27 cellular contexts compared by ENCODE assay signal in the genomic region with DNA sequence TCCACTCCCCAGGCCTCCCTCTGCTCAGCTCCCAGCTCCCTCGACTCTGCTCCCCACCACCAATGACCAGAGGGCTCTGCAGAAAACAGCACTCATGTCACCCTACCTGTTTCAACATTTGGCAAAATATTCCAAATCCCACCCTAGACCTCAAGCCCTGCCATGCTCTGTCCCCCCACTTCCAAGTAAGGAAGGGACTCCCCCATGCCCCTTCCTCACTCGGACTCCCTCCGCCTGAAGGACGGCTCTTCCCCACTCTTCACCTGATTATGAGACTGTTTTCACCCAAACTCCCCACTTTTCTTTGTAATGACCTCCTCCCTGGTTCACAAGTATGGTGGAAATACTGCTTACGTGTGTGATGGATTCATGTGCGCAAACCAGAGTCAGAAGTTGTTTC.
"Had no signal": no experiment of that assay in that cellular context is flagged by ENCODE, and none has a peak within 500 bp of the region (broad histone marks: within the 10 kb centered on the region; RNA-seq: fewer than 3 reads in every experiment).

No MANE protein-coding gene starts in this region.

- H3K27me3 Mint-ChIP-seq: naive thymus-derived CD4-positive, alpha-beta T cell; stimulated activated naive B cell treated with anti-CD40 and anti-IgM and Interleukin-4, amounts not matched to agents 10 μg/mL and 1 μg/mL and 100 μg/mL, for 72 hours; stimulated activated naive CD8-positive, alpha-beta T cell treated with anti-CD3 and anti-CD28 coated beads, Interleukin-15, Interleukin-2, amounts not matched to agents 100 ng/mL and 50 ng/mL, for 24 hours had no signal

- ATAC-seq: heart right ventricle; left ventricle myocardium superior; stimulated activated naive B cell treated with anti-CD40 and anti-IgM and Interleukin-4, amounts not matched to agents 10 μg/mL and 1 μg/mL and 100 μg/mL, for 72 hours had no signal

- H3K36me3 Mint-ChIP-seq: naive thymus-derived CD4-positive, alpha-beta T cell; neural progenitor cell had no signal

- H3K4me3 Mint-ChIP-seq: naive thymus-derived CD4-positive, alpha-beta T cell; nephron; neural progenitor cell; stimulated activated naive B cell treated with anti-CD40 and anti-IgM and Interleukin-4, amounts not matched to agents 10 μg/mL and 1 μg/mL and 100 μg/mL, for 72 hours; stimulated activated naive CD8-positive, alpha-beta T cell treated with anti-CD3 and anti-CD28 coated beads, Interleukin-15, Interleukin-2, amounts not matched to agents 100 ng/mL and 50 ng/mL, for 24 hours had no signal

- H3K4me3 ChIP-seq: colonic mucosa, esophagus squamous epithelium, heart right ventricle, lower lobe of right lung, neural progenitor cell, prostate gland, right atrium auricular region, sigmoid colon, thoracic aorta, tibial nerve, upper lobe of right lung had no signal

- H3K4me1 Mint-ChIP-seq: naive thymus-derived CD4-positive, alpha-beta T cell had no signal

- DNase-seq: colonic mucosa; dermis blood vessel endothelial cell; effector memory CD4-positive, alpha-beta T cell; erythroblast; esophagus squamous epithelium; foreskin melanocyte; glutamatergic neuron; heart right ventricle; hippocampal formation; left ventricle myocardium superior; lower lobe of right lung; mesenchymal stem cell; midbrain; naive thymus-derived CD4-positive, alpha-beta T cell; sigmoid colon; stimulated activated CD4-positive, alpha-beta T cell treated with anti-CD3 and anti-CD28 coated beads, Interleukin-2, amount 100 ng/mL, for 24 hours; stimulated activated CD4-positive, alpha-beta T cell treated with anti-CD3 and anti-CD28 coated beads, Interleukin-4, amount 100 ng/mL, for 24 hours; stimulated activated naive B cell treated with anti-CD40 and anti-IgM and Interleukin-4, amounts not matched to agents 10 μg/mL and 1 μg/mL and 100 μg/mL, for 72 hours had no signal

- H3K9me3 Mint-ChIP-seq: naive thymus-derived CD4-positive, alpha-beta T cell; nephron; neural progenitor cell; stimulated activated naive B cell treated with anti-CD40 and anti-IgM and Interleukin-4, amounts not matched to agents 10 μg/mL and 1 μg/mL and 100 μg/mL, for 72 hours; stimulated activated naive CD8-positive, alpha-beta T cell treated with anti-CD3 and anti-CD28 coated beads, Interleukin-15, Interleukin-2, amounts not matched to agents 100 ng/mL and 50 ng/mL, for 24 hours had no signal

- FAIRE-seq: keratinocyte had no signal

- H3K27me3 ChIP-seq: colonic mucosa, esophagus squamous epithelium, heart right ventricle, neural progenitor cell, right atrium auricular region, sigmoid colon, tibial nerve, upper lobe of right lung had no signal

- H3K36me3 ChIP-seq: colonic mucosa, esophagus squamous epithelium, heart right ventricle, lower lobe of right lung, neural progenitor cell, prostate gland, right atrium auricular region, sigmoid colon, thoracic aorta, upper lobe of right lung had no signal

- H3K27ac Mint-ChIP-seq: naive thymus-derived CD4-positive, alpha-beta T cell; nephron; neural progenitor cell; stimulated activated naive B cell treated with anti-CD40 and anti-IgM and Interleukin-4, amounts not matched to agents 10 μg/mL and 1 μg/mL and 100 μg/mL, for 72 hours; stimulated activated naive CD8-positive, alpha-beta T cell treated with anti-CD3 and anti-CD28 coated beads, Interleukin-15, Interleukin-2, amounts not matched to agents 100 ng/mL and 50 ng/mL, for 24 hours had no signal
